Comparison of ENCODE assay signal across 26 cellular contexts in genomic region chr6:87798393-87799278, GRCh38.
DNase-seq lines count a peak whose midpoint lies in the region; ATAC-seq and TF ChIP-seq lines count a peak whose summit lies in the region.
"Had no signal": no experiment of that assay in that cellular context is flagged by ENCODE, and none has a peak within 500 bp of the region (broad histone marks: within the 10 kb centered on the region; RNA-seq: fewer than 3 reads in every experiment).

No MANE protein-coding gene starts in this region.

- H3K9me3 Mint-ChIP-seq in mesothelial cell of epicardium: no peaks in the 10 kb centered on the region
- H3K9me3 Mint-ChIP-seq: activated naive CD8-positive, alpha-beta T cell treated with anti-CD3 and anti-CD28 coated beads, Interleukin-2, amount 10 ng/mL, durations not matched to agents 7 days and 5 days had no signal

- peak overlapping the region; percentile 95 for H3K27ac ChIP-seq in DOHH2 (ENCODE audit: low read depth, low read length)
- H3K27ac ChIP-seq in MM.1S (ENCODE audit: low read length): no peak overlapping the region
- H3K27ac ChIP-seq: brain microvascular endothelial cell, C4-2B, HL-60, left ventricle myocardium inferior, right atrium auricular region, transverse colon had no signal

- ATAC-seq in GM21423 (IDR thresholded peaks at IDR 0.05; ENCODE audit: unreplicated experiment): peak; percentile 37
- ATAC-seq in left cardiac atrium: no peak
- ATAC-seq: K562 had no signal

- no peak overlapping the region for H3K9ac ChIP-seq in MM.1S (ENCODE audit: low read length)

- H3K4me1 Mint-ChIP-seq in mesothelial cell of epicardium: peaks cover 35% of the 10 kb centered on the region

- H2AFZ ChIP-seq in MM.1S (ENCODE audit: low read length): 0 out of 2 replicates have a peak overlapping the region, but pooled peaks have one; percentile 19

- H3F3A ChIP-seq in DOHH2 (ENCODE audit: control insufficient read depth, insufficient read depth) (peaks cover 48% of the 10 kb centered on the region), MM.1S (ENCODE audit: insufficient read depth, low read length) (peaks cover 3% of the 10 kb centered on the region; the same call in 1 of the 2 replicates)

- H3K4me2 ChIP-seq in DOHH2 (ENCODE audit: low read length) (peak overlapping the region; percentile 86), MM.1S (ENCODE audit: low read depth, low read length) (no peak overlapping the region)

- DNase-seq in MM.1S (no peak), mesothelial cell of epicardium (ENCODE audit: low spot score in 2 of 2, unreplicated experiment in 2 of 2) (no peak), COLO668 (lab: John Stamatoyannopoulos, UW; ENCODE audit: unreplicated experiment) (no peak), ecto neural progenitor cell (ENCODE audit: low spot score) (no peak), left cardiac atrium (no peak), NCI-H1694 treated with DMSO at 0.1 percent for 48 hours (lab: John Stamatoyannopoulos, UW) (no peak)
- DNase-seq: activated CD4-positive, CD25-positive, alpha-beta regulatory T cell; activated CD8-positive, alpha-beta memory T cell treated with anti-CD3 and anti-CD28 coated beads for 24 hours; activated naive CD8-positive, alpha-beta T cell treated with anti-CD3 and anti-CD28 coated beads, Interleukin-2, amount 10 ng/mL, durations not matched to agents 7 days and 5 days; brain microvascular endothelial cell; cortex of kidney; DMS153; left ventricle myocardium inferior; NCI-H2029 treated with DMSO at 0.1 percent for 48 hours; NCI-H510A treated with DMSO at 0.1 percent for 48 hours; occipital lobe; SHP77 treated with DMSO at 0.1 percent for 48 hours; stimulated activated CD4-positive, alpha-beta T cell treated with anti-CD3 and anti-CD28 coated beads, Interleukin-15, amount 100 ng/mL, for 24 hours; stimulated activated naive CD4-positive, alpha-beta T cell treated with Interleukin-2 at 50 U/mL for 16 hours; transverse colon had no signal

- peak overlapping the region; percentile 62 for H3K27ac Mint-ChIP-seq in mesothelial cell of epicardium
- H3K27ac Mint-ChIP-seq: activated naive CD8-positive, alpha-beta T cell treated with anti-CD3 and anti-CD28 coated beads, Interleukin-2, amount 10 ng/mL, durations not matched to agents 7 days and 5 days had no signal

- no peak for TF ChIP-seq CTCF in DOHH2 (IDR thresholded peaks at IDR 0.05; ENCODE audit: low read depth, low read length, poor library complexity, severe bottlenecking)
- TF ChIP-seq CTCF in MM.1S (IDR thresholded peaks at IDR 0.05; ENCODE audit: low read length): no peak
- TF ChIP-seq CTCF in mesothelial cell of epicardium (IDR thresholded peaks at IDR 0.05; ENCODE audit: unreplicated experiment): no peak

- H3K9me3 ChIP-seq in DOHH2 (ENCODE audit: control insufficient read depth, insufficient read depth, low read length) (no peaks in the 10 kb centered on the region), MM.1S (replicated peaks; ENCODE audit: insufficient read depth, low read length) (no peaks in the 10 kb centered on the region)
- H3K9me3 ChIP-seq: left ventricle myocardium inferior, right atrium auricular region, transverse colon had no signal

- no peaks in the 10 kb centered on the region for H3K9me2 ChIP-seq in DOHH2 (replicated peaks; ENCODE audit: control insufficient read depth, low read length)
- H3K9me2 ChIP-seq in MM.1S (replicated peaks; ENCODE audit: insufficient read depth, low read length): no peaks in the 10 kb centered on the region

- H3K4me1 ChIP-seq in DOHH2 (ENCODE audit: control insufficient read depth, low read length) (peaks cover 96% of the 10 kb centered on the region), MM.1S (ENCODE audit: low read length) (peaks cover 16% of the 10 kb centered on the region)
- H3K4me1 ChIP-seq: right atrium auricular region, transverse colon had no signal

- no peaks in the 10 kb centered on the region for H3K27me3 Mint-ChIP-seq in mesothelial cell of epicardium (ENCODE audit: low read depth)

- H3K4me3 ChIP-seq in DOHH2 (ENCODE audit: low read length) (peak overlapping the region; percentile 79), MM.1S (ENCODE audit: low read length) (no peak overlapping the region)
- H3K4me3 ChIP-seq: K562, left ventricle myocardium inferior, right atrium auricular region, transverse colon had no signal

- intact Hi-C loops in left cardiac atrium (cut with DNase I): loop anchor here in 1 of 2 donors (10.0 kb wide), 1 partner anchor 94 kb away; the partner anchor contains the start of gene AKIRIN2

- no peaks in the 10 kb centered on the region for H3K36me3 Mint-ChIP-seq in mesothelial cell of epicardium
- H3K36me3 Mint-ChIP-seq: activated naive CD8-positive, alpha-beta T cell treated with anti-CD3 and anti-CD28 coated beads, Interleukin-2, amount 10 ng/mL, durations not matched to agents 7 days and 5 days had no signal

- H3K27me3 ChIP-seq in DOHH2 (ENCODE audit: control insufficient read depth, low read length) (no peaks in the 10 kb centered on the region), MM.1S (replicated peaks; ENCODE audit: insufficient read depth, low read length) (no peaks in the 10 kb centered on the region)
- H3K27me3 ChIP-seq: brain microvascular endothelial cell, right atrium auricular region, transverse colon had no signal

- H3K79me2 ChIP-seq in DOHH2 (ENCODE audit: control insufficient read depth, low read length) (peaks cover 57% of the 10 kb centered on the region), MM.1S (ENCODE audit: low read length) (no peaks in the 10 kb centered on the region)

- H4K20me1 ChIP-seq in DOHH2 (ENCODE audit: control insufficient read depth, insufficient read depth, low read depth, low read length) (no peaks in the 10 kb centered on the region), MM.1S (ENCODE audit: insufficient read depth, low read length) (no peaks in the 10 kb centered on the region)

- no peak overlapping the region for H3K4me3 Mint-ChIP-seq in mesothelial cell of epicardium
- H3K4me3 Mint-ChIP-seq: activated naive CD8-positive, alpha-beta T cell treated with anti-CD3 and anti-CD28 coated beads, Interleukin-2, amount 10 ng/mL, durations not matched to agents 7 days and 5 days had no signal

- H3K36me3 ChIP-seq in DOHH2 (ENCODE audit: control insufficient read depth, low read length) (peaks cover 5% of the 10 kb centered on the region; the same call in 1 of the 2 replicates), MM.1S (replicated peaks; ENCODE audit: insufficient read depth, low read length) (no peaks in the 10 kb centered on the region)
- H3K36me3 ChIP-seq: brain microvascular endothelial cell, left ventricle myocardium inferior, right atrium auricular region, transverse colon had no signal
